31 cellular contexts compared by ENCODE assay signal in genomic region chr1:224819861-224820260, GRCh38.
DNase-seq lines count a peak whose midpoint lies in the region; ATAC-seq and TF ChIP-seq lines count a peak whose summit lies in the region.
"Had no signal": no experiment of that assay in that cellular context is flagged by ENCODE, and none has a peak within 500 bp of the region (broad histone marks: within the 10 kb centered on the region; RNA-seq: fewer than 3 reads in every experiment).

No MANE protein-coding gene starts in this region.

- H3K9ac ChIP-seq in HUES6 (ENCODE audit: low read length) (peak overlapping the region; percentile 51), endodermal cell (ENCODE audit: extremely low read depth, low read length, poor library complexity, severe bottlenecking) (no peak overlapping the region), mesendoderm (ENCODE audit: low read length) (no peak overlapping the region)
- H3K9ac ChIP-seq: BLaER1; BLaER1 treated with 17β-estradiol and CSF1 and Interleukin-3, amounts not matched to agents 10 nM and 100 nM had no signal

- no peaks in the 10 kb centered on the region for H3K27me3 ChIP-seq in HUES6 (ENCODE audit: control insufficient read depth, insufficient read depth, low read length)
- no peaks in the 10 kb centered on the region for H3K27me3 ChIP-seq in endodermal cell (ENCODE audit: control insufficient read depth, insufficient read depth, low read length, poor library complexity, severe bottlenecking)
- no peaks in the 10 kb centered on the region for H3K27me3 ChIP-seq in mesendoderm (ENCODE audit: insufficient read depth, low read length, poor library complexity)
- peaks cover 0 to 2% of the 10 kb centered on the region in 2 donors for H3K27me3 ChIP-seq in aorta (ENCODE audit: control insufficient read depth in 1 of 2, insufficient read depth in 2 of 2, low read length in 1 of 2)
- H3K27me3 ChIP-seq: BE2C; BLaER1; BLaER1 treated with 17β-estradiol and CSF1 and Interleukin-3, amounts not matched to agents 10 nM and 100 nM had no signal

- H2BK5ac ChIP-seq in mesendoderm (ENCODE audit: low read length) = peak overlapping the region; percentile 76

- H3K27ac Mint-ChIP-seq in endodermal cell = peak overlapping the region; percentile 68
- no peak overlapping the region for H3K27ac Mint-ChIP-seq in activated naive CD4-positive, alpha-beta T cell treated with anti-CD3 and anti-CD28 coated beads, Interleukin-2, amount 10 ng/mL, durations not matched to agents 7 days and 5 days
- H3K27ac Mint-ChIP-seq: B cell; CD14-positive monocyte; CD4-positive, alpha-beta T cell; CD4-positive, CD25-positive, alpha-beta regulatory T cell; CD8-positive, alpha-beta memory T cell; CD8-positive, alpha-beta T cell had no signal

- H2BK120ac ChIP-seq in mesendoderm (ENCODE audit: low read depth, low read length) = no peak overlapping the region

- H3K4me1 ChIP-seq in HUES6 (ENCODE audit: control insufficient read depth, insufficient read depth, low read length) (no peaks in the 10 kb centered on the region), endodermal cell (ENCODE audit: control insufficient read depth, insufficient read depth, low read length) (peaks cover 14% of the 10 kb centered on the region), mesendoderm (ENCODE audit: control insufficient read depth, low read depth, low read length) (peaks cover 4% of the 10 kb centered on the region), aorta (ENCODE audit: control insufficient read depth in 1 of 2, insufficient read depth in 2 of 2, low read length in 2 of 2) (no peaks in the 10 kb centered on the region)
- H3K4me1 ChIP-seq: A549; BE2C; BLaER1; BLaER1 treated with 17β-estradiol and CSF1 and Interleukin-3, amounts not matched to agents 10 nM and 100 nM; Caco-2 had no signal

- H3K9me3 Mint-ChIP-seq in endodermal cell = peaks cover 51% of the 10 kb centered on the region
- H3K9me3 Mint-ChIP-seq in activated naive CD4-positive, alpha-beta T cell treated with anti-CD3 and anti-CD28 coated beads, Interleukin-2, amount 10 ng/mL, durations not matched to agents 7 days and 5 days = peaks cover 13% of the 10 kb centered on the region

- no peak overlapping the region for H3K4me3 Mint-ChIP-seq in endodermal cell
- no peak overlapping the region for H3K4me3 Mint-ChIP-seq in activated naive CD4-positive, alpha-beta T cell treated with anti-CD3 and anti-CD28 coated beads, Interleukin-2, amount 10 ng/mL, durations not matched to agents 7 days and 5 days
- H3K4me3 Mint-ChIP-seq: B cell; CD14-positive monocyte; CD4-positive, alpha-beta memory T cell; CD4-positive, alpha-beta T cell; CD4-positive, CD25-positive, alpha-beta regulatory T cell; CD8-positive, alpha-beta memory T cell; CD8-positive, alpha-beta T cell had no signal

- ATAC-seq in aorta (ENCODE audit: low FRiP score) = no peak
- ATAC-seq: A549; CD8-positive, alpha-beta T cell had no signal

- H3K23ac ChIP-seq in mesendoderm (ENCODE audit: low read length) = no peak overlapping the region

- H3K4me1 Mint-ChIP-seq in endodermal cell = peaks cover 13% of the 10 kb centered on the region
- H3K4me1 Mint-ChIP-seq in activated naive CD4-positive, alpha-beta T cell treated with anti-CD3 and anti-CD28 coated beads, Interleukin-2, amount 10 ng/mL, durations not matched to agents 7 days and 5 days = no peaks in the 10 kb centered on the region
- H3K4me1 Mint-ChIP-seq: B cell; CD14-positive monocyte; CD4-positive, alpha-beta memory T cell; CD4-positive, CD25-positive, alpha-beta regulatory T cell; CD8-positive, alpha-beta memory T cell had no signal

- H3K9me3 ChIP-seq in HUES6 (ENCODE audit: control insufficient read depth, insufficient read depth, low read depth, low read length) (peaks cover 53% of the 10 kb centered on the region), endodermal cell (ENCODE audit: control insufficient read depth, low read length) (peaks cover 67% of the 10 kb centered on the region), aorta (ENCODE audit: control insufficient read depth, low read length) (peaks cover 8% of the 10 kb centered on the region)
- H3K9me3 ChIP-seq: A549, BE2C had no signal

- H3K18ac ChIP-seq in mesendoderm (ENCODE audit: low read length) = no peak overlapping the region

- H3K4ac ChIP-seq in mesendoderm (ENCODE audit: low read depth, low read length) = no peak overlapping the region

- intact Hi-C loops in aorta (cut with DNase I) = no loop called here

- H3K36me3 ChIP-seq in HUES6 (ENCODE audit: control insufficient read depth, insufficient read depth, low read length) = no peaks in the 10 kb centered on the region
- no peaks in the 10 kb centered on the region for H3K36me3 ChIP-seq in endodermal cell (ENCODE audit: control insufficient read depth, insufficient read depth, low read length)
- H3K36me3 ChIP-seq in mesendoderm (ENCODE audit: control insufficient read depth, insufficient read depth, low read length) = no peaks in the 10 kb centered on the region
- H3K36me3 ChIP-seq in aorta (ENCODE audit: control insufficient read depth in 1 of 2, insufficient read depth in 2 of 2, low read length in 1 of 2) = no peaks in the 10 kb centered on the region
- H3K36me3 ChIP-seq: BE2C; BLaER1; BLaER1 treated with 17β-estradiol and CSF1 and Interleukin-3, amounts not matched to agents 10 nM and 100 nM had no signal

- no peaks in the 10 kb centered on the region for H3K79me2 ChIP-seq in mesendoderm (ENCODE audit: control insufficient read depth, insufficient read depth, low read length)

- H3K79me1 ChIP-seq in mesendoderm (ENCODE audit: low read length) = no peaks in the 10 kb centered on the region

- H2BK15ac ChIP-seq in mesendoderm (replicated peaks; ENCODE audit: low read depth) = no peak overlapping the region

- no peak overlapping the region for H3K56ac ChIP-seq in mesendoderm (ENCODE audit: low read length)

- H3K4me3 ChIP-seq in HUES6 (ENCODE audit: low read depth, low read length) (no peak overlapping the region), endodermal cell (ENCODE audit: low read length) (no peak overlapping the region), mesendoderm (ENCODE audit: low read length) (no peak overlapping the region), aorta (ENCODE audit: low read length in 2 of 2) (no peak overlapping the region)
- H3K4me3 ChIP-seq: A549; BLaER1; BLaER1 treated with 17β-estradiol and CSF1 and Interleukin-3, amounts not matched to agents 10 nM and 100 nM had no signal

- CTCF ChIA-PET in activated naive CD4-positive, alpha-beta T cell treated with anti-CD3 and anti-CD28 coated beads, Interleukin-2, amount 10 ng/mL, durations not matched to agents 7 days and 5 days (lab: Charles Lee) = interaction anchor here (1.5 kb wide), 1 partner anchor 31 kb away, joined by 3 read pairs; no protein-coding TSS in a partner anchor

- TF ChIP-seq CTCF in endodermal cell (conservative IDR thresholded peaks at IDR 0.05) = no peak

- no peak for DNase-seq in endodermal cell
- peak; percentile 94 for DNase-seq in mesendoderm
- no peak for DNase-seq in globus pallidus (ENCODE audit: low spot score)
- DNase-seq in activated naive CD4-positive, alpha-beta T cell treated with anti-CD3 and anti-CD28 coated beads, Interleukin-2, amount 10 ng/mL, durations not matched to agents 7 days and 5 days = no peak
- no peak for DNase-seq in aorta
- DNase-seq: 8988T; ACHN; AML-193; BE2C; C1 segment of cervical spinal cord; Caco-2; Calu3; CD4-positive, alpha-beta memory T cell; CD4-positive, alpha-beta T cell; CD4-positive, CD25-positive, alpha-beta regulatory T cell; CD8-positive, alpha-beta memory T cell; CD8-positive, alpha-beta T cell; COR-L47; DMS 273 treated with DMSO at 0.1 percent for 48 hours; DMS153; DMS53; DND-41; EL had no signal

- no peak overlapping the region for H4K5ac ChIP-seq in mesendoderm (ENCODE audit: low read length)

- WGBS in endodermal cell (ENCODE audit: insufficient coverage in 1 of 2, insufficient read length in 1 of 2), 2 experiments = 51 to 71% methylated on average over 3 of the region's 3 CpGs
- WGBS in mesendoderm (ENCODE audit: extremely low coverage, insufficient coverage, low lambda C conversion rate) = no CpG with 5 or more reads among the region's 3 CpGs
- 74 to 78% methylated on average over 3 of the region's 3 CpGs for WGBS in aorta, 2 donors

- no peak overlapping the region for H3K4me2 ChIP-seq in mesendoderm (ENCODE audit: low read length)
- H3K4me2 ChIP-seq: A549; BLaER1; BLaER1 treated with 17β-estradiol and CSF1 and Interleukin-3, amounts not matched to agents 10 nM and 100 nM had no signal

- no peaks in the 10 kb centered on the region for H3K27me3 Mint-ChIP-seq in endodermal cell (ENCODE audit: insufficient read depth)
- peaks cover 18% of the 10 kb centered on the region for H3K27me3 Mint-ChIP-seq in activated naive CD4-positive, alpha-beta T cell treated with anti-CD3 and anti-CD28 coated beads, Interleukin-2, amount 10 ng/mL, durations not matched to agents 7 days and 5 days

- H2AK5ac ChIP-seq in mesendoderm (ENCODE audit: low read length) = no peak overlapping the region

- H3K27ac ChIP-seq in HUES6 (ENCODE audit: low read depth, low read length) (no peak overlapping the region), endodermal cell (ENCODE audit: low read depth, low read length) (no peak overlapping the region), mesendoderm (ENCODE audit: low read depth, low read length) (peak overlapping the region; percentile 74), aorta (ENCODE audit: low read depth in 1 of 2, low read length in 2 of 2) (no peak overlapping the region)
- H3K27ac ChIP-seq: 22Rv1; A549; BLaER1; BLaER1 treated with 17β-estradiol and CSF1 and Interleukin-3, amounts not matched to agents 10 nM and 100 nM; C4-2B had no signal

- no peak overlapping the region for H4K8ac ChIP-seq in mesendoderm (ENCODE audit: low read depth, low read length)

- peaks cover 20% of the 10 kb centered on the region for H3K36me3 Mint-ChIP-seq in endodermal cell (ENCODE audit: low read depth)
- no peaks in the 10 kb centered on the region for H3K36me3 Mint-ChIP-seq in activated naive CD4-positive, alpha-beta T cell treated with anti-CD3 and anti-CD28 coated beads, Interleukin-2, amount 10 ng/mL, durations not matched to agents 7 days and 5 days
- H3K36me3 Mint-ChIP-seq: CD14-positive monocyte; CD4-positive, alpha-beta memory T cell; CD4-positive, CD25-positive, alpha-beta regulatory T cell; CD8-positive, alpha-beta T cell had no signal
